1 cellular context compared by ENCODE assay signal in genomic region chr17:41340496-41340895, GRCh38.
TF ChIP-seq lines count a peak whose summit lies in the region.

No MANE protein-coding gene starts in this region.

TF ChIP-seq in GM23338, 12 proteins besides CTCF, POLR2A, EP300 and RAD21:
- TF ChIP-seq ETS1 (IDR thresholded peaks at IDR 0.05) (no peak), EZH2 (IDR thresholded peaks at IDR 0.05; ENCODE audit: low read depth, unreplicated experiment) (no peak), ZNF331 (CRISPR knock-in tag; IDR thresholded peaks at IDR 0.05; ENCODE audit: low read depth) (no peak), EZH2phosphoT487 (IDR thresholded peaks at IDR 0.05; ENCODE audit: unreplicated experiment) (no peak), JUNB (IDR thresholded peaks at IDR 0.05; ENCODE audit: unreplicated experiment) (no peak), ZNF114 (CRISPR knock-in tag; IDR thresholded peaks at IDR 0.05) (no peak), NANOG (IDR thresholded peaks at IDR 0.05; ENCODE audit: borderline replicate concordance) (no peak)
